In genomic region chr9:133467101-133467500, GRCh38 we compare ENCODE assay signal across 27 cellular contexts. TPM values are rescaled to one million over a fixed set of nuclear protein-coding genes. Genes with fewer than 3 reads are reported as not detected.
"Had no signal": no experiment of that assay in that cellular context is flagged by ENCODE, and none has a peak within 500 bp of the region (broad histone marks: within the 10 kb centered on the region; RNA-seq: fewer than 3 reads in every experiment).

No MANE protein-coding gene starts in this region.

- DNase-seq: activated CD4-positive, CD25-positive, alpha-beta regulatory T cell treated with anti-CD3 and anti-CD28 coated beads, Interleukin-2, amount 50 U/mL, for 72 hours; activated gamma-delta T cell; cerebellar nuclear complex; cortex of kidney; effector CD4-positive, alpha-beta T cell; heart left ventricle; immature natural killer cell; naive B cell; ovary; psoas muscle; stimulated activated CD4-positive, alpha-beta T cell treated with anti-CD3 and anti-CD28 coated beads, Interleukin-4, amount 100 ng/mL, for 24 hours; stomach; T-helper 1 cell; T1000; trophoblast cell had no signal

- H3K36me3 ChIP-seq: breast epithelium, ovary had no signal

- H3K4me1 ChIP-seq: breast epithelium, psoas muscle had no signal

- H3K9me3 ChIP-seq: breast epithelium, gastroesophageal sphincter, heart left ventricle, mucosa of descending colon, ovary, psoas muscle, stomach had no signal

- H3K27ac ChIP-seq: breast epithelium, gastroesophageal sphincter, heart left ventricle, ovary, psoas muscle, stomach had no signal

- H3K4me3 ChIP-seq: breast epithelium, gastroesophageal sphincter, heart left ventricle, mucosa of descending colon, ovary, psoas muscle, smooth muscle cell, stomach had no signal

- H3K27me3 ChIP-seq: breast epithelium, gastroesophageal sphincter, heart left ventricle, ovary, stomach had no signal

- ATAC-seq: esophagus mucosa; gastroesophageal sphincter; heart left ventricle; mucosa of descending colon; psoas muscle; sciatic nerve; stimulated activated effector memory CD8-positive, alpha-beta T cell treated with anti-CD3 and anti-CD28 coated beads, Interleukin-12 subunit alpha, Interleukin-12 subunit beta, amount 100 ng/mL, for 72 hours had no signal

RNA-seq across cellular contexts. Expression of gene MYMK, which starts 57.7 kb away (rescaled TPM):
- total RNA-seq: activated CD8-positive, alpha-beta memory T cell treated with anti-CD3 and anti-CD28 coated beads for 36 hours; astrocyte; breast epithelium; esophagus mucosa; gastroesophageal sphincter; heart left ventricle; liver; mucosa of descending colon; ovary; sciatic nerve; smooth muscle cell; stomach; temporal lobe had no signal
- polyA plus RNA-seq: adipose tissue, heart left ventricle, immature natural killer cell, liver, ovary, smooth muscle cell, stomach had no signal
